ENCODE assay signal across 1 cellular context in the genomic region with DNA sequence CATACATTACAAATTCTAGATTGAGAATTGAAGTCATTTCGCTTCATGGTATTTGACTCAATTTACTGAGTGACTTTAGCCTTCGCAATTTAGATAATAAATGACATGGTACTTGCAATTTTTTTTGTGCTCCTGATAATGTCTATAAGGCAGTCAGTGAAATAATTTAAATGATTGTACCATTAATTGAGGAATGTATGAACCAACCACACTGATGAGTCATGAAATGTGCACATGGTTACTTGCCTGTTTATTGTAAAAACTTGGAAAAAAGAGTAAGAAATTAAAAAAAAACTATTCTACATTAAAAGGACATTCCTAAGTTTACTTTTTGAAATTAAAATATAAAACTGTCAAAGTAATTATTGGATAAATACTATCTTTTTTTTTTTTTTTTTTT.
TF ChIP-seq lines count a peak whose summit lies in the region.

No MANE protein-coding gene starts in this region.

TF ChIP-seq in HepG2, 621 proteins besides CTCF, POLR2A, EP300 and RAD21:
- no peak for TF ChIP-seq PRPF4 (IDR thresholded peaks at IDR 0.05; ENCODE audit: low read depth, low read length, poor library complexity, severe bottlenecking)
- TF ChIP-seq, protein P1, sequence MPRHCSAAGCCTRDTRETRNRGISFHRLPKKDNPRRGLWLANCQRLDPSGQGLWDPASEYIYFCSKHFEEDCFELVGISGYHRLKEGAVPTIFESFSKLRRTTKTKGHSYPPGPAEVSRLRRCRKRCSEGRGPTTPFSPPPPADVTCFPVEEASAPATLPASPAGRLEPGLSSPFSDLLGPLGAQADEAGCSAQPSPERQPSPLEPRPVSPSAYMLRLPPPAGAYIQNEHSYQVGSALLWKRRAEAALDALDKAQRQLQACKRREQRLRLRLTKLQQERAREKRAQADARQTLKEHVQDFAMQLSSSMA (CRISPR knock-in tag; IDR thresholded peaks at IDR 0.05) = no peak
- no peak for TF ChIP-seq ZNF720 (CRISPR knock-in tag; IDR thresholded peaks at IDR 0.05)
- no peak for TF ChIP-seq ATRX (CRISPR knock-in tag; IDR thresholded peaks at IDR 0.05; ENCODE audit: borderline replicate concordance)
- no peak for TF ChIP-seq SMYD3 (CRISPR knock-in tag; IDR thresholded peaks at IDR 0.05)
- TF ChIP-seq, protein P2, sequence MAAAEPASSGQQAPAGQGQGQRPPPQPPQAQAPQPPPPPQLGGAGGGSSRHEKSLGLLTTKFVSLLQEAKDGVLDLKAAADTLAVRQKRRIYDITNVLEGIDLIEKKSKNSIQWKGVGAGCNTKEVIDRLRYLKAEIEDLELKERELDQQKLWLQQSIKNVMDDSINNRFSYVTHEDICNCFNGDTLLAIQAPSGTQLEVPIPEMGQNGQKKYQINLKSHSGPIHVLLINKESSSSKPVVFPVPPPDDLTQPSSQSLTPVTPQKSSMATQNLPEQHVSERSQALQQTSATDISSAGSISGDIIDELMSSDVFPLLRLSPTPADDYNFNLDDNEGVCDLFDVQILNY (CRISPR knock-in tag; conservative IDR thresholded peaks at IDR 0.05) = no peak
- TF ChIP-seq, protein P3, sequence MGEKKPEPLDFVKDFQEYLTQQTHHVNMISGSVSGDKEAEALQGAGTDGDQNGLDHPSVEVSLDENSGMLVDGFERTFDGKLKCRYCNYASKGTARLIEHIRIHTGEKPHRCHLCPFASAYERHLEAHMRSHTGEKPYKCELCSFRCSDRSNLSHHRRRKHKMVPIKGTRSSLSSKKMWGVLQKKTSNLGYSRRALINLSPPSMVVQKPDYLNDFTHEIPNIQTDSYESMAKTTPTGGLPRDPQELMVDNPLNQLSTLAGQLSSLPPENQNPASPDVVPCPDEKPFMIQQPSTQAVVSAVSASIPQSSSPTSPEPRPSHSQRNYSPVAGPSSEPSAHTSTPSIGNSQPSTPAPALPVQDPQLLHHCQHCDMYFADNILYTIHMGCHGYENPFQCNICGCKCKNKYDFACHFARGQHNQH (CRISPR knock-in tag; IDR thresholded peaks at IDR 0.05) = no peak
- no peak for TF ChIP-seq ZBTB20 (CRISPR knock-in tag; IDR thresholded peaks at IDR 0.05; ENCODE audit: borderline replicate concordance, low read depth)
- no peak for TF ChIP-seq NFIC (IDR thresholded peaks at IDR 0.05; ENCODE audit: low read length)
- no peak for TF ChIP-seq MED1 (CRISPR knock-in tag; IDR thresholded peaks at IDR 0.05)
